8 cellular contexts compared by ENCODE assay signal in genomic region chr14:30874999-30875787, GRCh38. TPM values are rescaled to one million over a fixed set of nuclear protein-coding genes. Genes with fewer than 3 reads are reported as not detected.
DNase-seq lines count a peak whose midpoint lies in the region; ATAC-seq and TF ChIP-seq lines count a peak whose summit lies in the region.

No MANE protein-coding gene starts in this region.

- H3K4me2 ChIP-seq in neural progenitor cell, result peak overlapping the region; percentile 94

- H3K4me1 ChIP-seq in neural progenitor cell, result peaks cover 11% of the 10 kb centered on the region

- no peaks in the 10 kb centered on the region for H3K36me3 ChIP-seq in neural progenitor cell

- H3K4me1 Mint-ChIP-seq in neural progenitor cell, result peaks cover 11% of the 10 kb centered on the region

- H3K27ac Mint-ChIP-seq in neural progenitor cell, result peak overlapping the region; percentile 47

- CTCF ChIA-PET in AG04450 (lab: Charles Lee), result interaction anchor here (0.5 kb wide), 1 partner anchor 272 kb away, joined by 5 read pairs; no protein-coding TSS in a partner anchor

- peak overlapping the region; percentile 84 for H3K4me3 Mint-ChIP-seq in neural progenitor cell

- no peaks in the 10 kb centered on the region for H3K9me3 Mint-ChIP-seq in neural progenitor cell

- H2AFZ ChIP-seq in neural progenitor cell (replicated peaks), result peak overlapping the region; percentile 97

- no peaks in the 10 kb centered on the region for H4K20me1 ChIP-seq in neural progenitor cell (ENCODE audit: low read depth)

- H3K4me3 ChIP-seq in AG04450 (ENCODE audit: low read depth, low read length), result peak overlapping the region; percentile 50
- H3K4me3 ChIP-seq in neural progenitor cell, result peak overlapping the region; percentile 65

- peaks cover 4% of the 10 kb centered on the region; the same call in 1 of the 2 replicates for H3K9me3 ChIP-seq in AG04450 (ENCODE audit: control insufficient read depth, insufficient read depth, low read length)
- H3K9me3 ChIP-seq in neural progenitor cell (ENCODE audit: low read depth), result no peaks in the 10 kb centered on the region

- DNase-seq in AG04450 (ENCODE audit: low read depth, low spot score), result no peak
- peak; percentile 50 for DNase-seq in neural progenitor cell (ENCODE audit: low spot score)
- no peak for DNase-seq in COLO668 (lab: John Stamatoyannopoulos, UW; ENCODE audit: unreplicated experiment)
- no peak for DNase-seq in activated gamma-delta T cell (lab: John Stamatoyannopoulos, UW)

- H3K27ac ChIP-seq in AG04450 (ENCODE audit: low read depth, low read length) (no peak overlapping the region), VCaP (peak overlapping the region; percentile 47; the same call in 1 of the 2 replicates), neural progenitor cell (no peak overlapping the region)

- H3K36me3 Mint-ChIP-seq in neural progenitor cell, result peaks cover 1% of the 10 kb centered on the region

- peak; percentile 26 for ATAC-seq in GM18909 (IDR thresholded peaks at IDR 0.05; ENCODE audit: poor library complexity, unreplicated experiment)
- peak; percentile 18 for ATAC-seq in HG03097 (IDR thresholded peaks at IDR 0.05; ENCODE audit: low FRiP score, unreplicated experiment)
- peak; percentile 46 for ATAC-seq in esophagus mucosa

- no peaks in the 10 kb centered on the region for H3K79me2 ChIP-seq in neural progenitor cell (ENCODE audit: low read depth)

- peaks cover 13% of the 10 kb centered on the region for H3F3A ChIP-seq in neural progenitor cell (ENCODE audit: low read depth)

- H3K27me3 Mint-ChIP-seq in neural progenitor cell (ENCODE audit: insufficient read depth, low read depth), result peaks cover 29% of the 10 kb centered on the region

- H3K9ac ChIP-seq in neural progenitor cell, result no peak overlapping the region

- no peak for TF ChIP-seq CTCF in AG04450 (IDR thresholded peaks at IDR 0.05; ENCODE audit: low read depth, low read length)
- TF ChIP-seq CTCF in VCaP (conservative IDR thresholded peaks at IDR 0.05), result no peak
- no peak for TF ChIP-seq CTCF in neural progenitor cell (IDR thresholded peaks at IDR 0.05)

- POLR2A ChIA-PET in AG04450 (lab: Yijun Ruan, JAX), result no interaction called here

- H3K27me3 ChIP-seq in AG04450 (ENCODE audit: control insufficient read depth, insufficient read depth, low read length), result peaks cover 50% of the 10 kb centered on the region
- peaks cover 49% of the 10 kb centered on the region for H3K27me3 ChIP-seq in neural progenitor cell

RNA-seq across cellular contexts. Expression of gene COCH, which starts 0.8 kb away (rescaled TPM):
- 0.17 and 0.19 TPM in 2 replicates for polyA plus RNA-seq in AG04450 (2011; rRNA removed)
- 0.13 TPM in 1 of 2 replicates, not detected in the other for polyA minus RNA-seq in AG04450 (2011; rRNA and poly(A)+ RNA removed)
- total RNA-seq in esophagus mucosa, result 0.12 TPM
- total RNA-seq in neural progenitor cell (ENCODE audit: low replicate concordance), result 23.1 and 31.1 TPM in 2 replicates

Comparison
In these comparisons a context has a peak if more than half of its experiments do, and no peak if none do; other contexts are left out.
1. RNA of gene COCH, which starts 0.8 kb away (total RNA-seq): 23.1 to 31.1 TPM in neural progenitor cell; 0.12 TPM in esophagus mucosa (single experiment); every median in the first group is over 10 times any median in the second.
2. Peak in every context shown above with its lines, with median percentiles within 50 percentile points of each other: ATAC-seq.